Comparison of ENCODE assay signal across 8 cellular contexts in the genomic region with DNA sequence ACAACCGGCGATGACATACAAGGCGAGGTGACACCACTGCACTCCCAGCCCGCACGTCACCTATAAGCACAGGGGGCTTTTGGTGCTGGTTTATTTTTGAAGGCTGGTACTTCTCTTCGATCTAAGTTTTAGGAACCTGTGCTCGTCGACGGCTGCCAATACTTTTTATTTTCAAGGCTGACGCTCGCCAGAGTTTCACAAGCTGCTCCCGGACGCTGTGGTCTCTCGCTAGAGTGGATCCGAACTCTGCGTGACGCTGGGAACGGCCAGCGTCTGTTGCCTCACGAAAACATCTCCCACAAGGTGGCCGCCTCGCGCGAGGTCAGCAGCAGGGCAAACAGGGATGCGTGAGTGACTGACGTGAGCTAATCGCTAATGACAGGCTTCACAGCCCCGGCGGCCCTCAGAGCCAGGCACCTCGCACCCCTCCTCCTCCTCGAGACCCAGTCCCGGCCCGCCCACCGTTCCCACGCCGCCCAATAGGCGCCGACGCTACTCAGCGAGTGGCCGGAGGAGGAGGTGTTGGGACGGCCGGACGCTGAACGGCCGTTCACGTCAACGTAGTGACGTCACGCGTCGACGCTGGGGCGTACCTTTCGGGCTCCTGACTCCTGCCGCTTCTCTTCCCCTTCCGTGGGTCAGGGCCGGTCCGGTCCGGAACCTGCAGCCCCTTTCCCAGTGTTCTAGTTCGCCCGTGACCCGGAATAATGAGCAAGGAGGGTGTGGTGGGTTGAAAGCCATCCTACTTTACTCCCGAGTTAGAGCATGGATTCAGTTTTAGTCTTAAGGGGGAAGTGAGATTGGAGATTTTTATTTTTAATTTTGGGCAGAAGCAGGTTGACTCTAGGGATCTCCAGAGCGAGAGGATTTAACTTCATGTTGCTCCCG. TPM values are rescaled to one million over a fixed set of nuclear protein-coding genes. Genes with fewer than 3 reads are reported as not detected.
DNase-seq lines count a peak whose midpoint lies in the region; ATAC-seq and TF ChIP-seq lines count a peak whose summit lies in the region.

Gene CLCN3, plus strand, starts transcription at position 621 of the 888 bp plus-strand sequence. CDS start 15,351 bp downstream, outside the sequence.

- H3K36me3 Mint-ChIP-seq in T-helper 1 cell treated with Interleukin-12 subunit alpha and Interleukin-12 subunit beta and Interleukin-4 antibody, amounts not matched to agents 30 μg/mL and 1 μg/mL, for 36 hours (ENCODE audit: low read depth), result peaks cover 6% of the 10 kb centered on the region

- H3K36me3 ChIP-seq in heart right ventricle, result no peaks in the 10 kb centered on the region
- no peaks in the 10 kb centered on the region for H3K36me3 ChIP-seq in upper lobe of left lung

- peak within 1 kb of the TSS; percentile 68 to 85 (median 72) for H3K4me3 ChIP-seq in heart right ventricle
- H3K4me3 ChIP-seq in upper lobe of left lung, result peak within 1 kb of the TSS; percentile 53 to 69 (median 64)

- H3K27ac Mint-ChIP-seq in T-helper 1 cell treated with Interleukin-12 subunit alpha and Interleukin-12 subunit beta and Interleukin-4 antibody, amounts not matched to agents 30 μg/mL and 1 μg/mL, for 36 hours, result peak within 1 kb of the TSS; percentile 100

- H3K9me3 ChIP-seq in heart right ventricle (no peaks in the 10 kb centered on the region), upper lobe of left lung (no peaks in the 10 kb centered on the region)

- TF ChIP-seq EP300 in upper lobe of left lung (IDR thresholded peaks at IDR 0.05), result peak in 1 of 4 donors; percentile 79

- peaks cover 55% of the 10 kb centered on the region for H3K4me1 Mint-ChIP-seq in T-helper 1 cell treated with Interleukin-12 subunit alpha and Interleukin-12 subunit beta and Interleukin-4 antibody, amounts not matched to agents 30 μg/mL and 1 μg/mL, for 36 hours (ENCODE audit: low read depth)

- no peaks in the 10 kb centered on the region for H3K27me3 ChIP-seq in heart right ventricle
- no peaks in the 10 kb centered on the region for H3K27me3 ChIP-seq in upper lobe of left lung

- DNase-seq in GM13977 (ENCODE audit: low spot score) (peak; percentile 92), NCI-H1694 (lab: John Stamatoyannopoulos, UW) (peak; percentile 77), amniotic stem cell (lab: John Stamatoyannopoulos, UW) (peak; percentile 95), heart right ventricle (peak; percentile 97 to 99), posterior cingulate gyrus (peak; percentile 93 to 100 (median 97)), upper lobe of left lung (peak; percentile 98 to 99)

- peak in 3 of 4 donors; percentile 81 to 96 (median 96) for TF ChIP-seq POLR2A in upper lobe of left lung (IDR thresholded peaks at IDR 0.05)

- 0% methylated on average over 66 of the region's 66 CpGs for WGBS in heart right ventricle, 2 donors
- WGBS in upper lobe of left lung, 2 donors, result 0 to 1% methylated on average over 32 to 64 of the region's 66 CpGs

- H3K9me3 Mint-ChIP-seq in T-helper 1 cell treated with Interleukin-12 subunit alpha and Interleukin-12 subunit beta and Interleukin-4 antibody, amounts not matched to agents 30 μg/mL and 1 μg/mL, for 36 hours, result no peaks in the 10 kb centered on the region

- no peaks in the 10 kb centered on the region for H3K27me3 Mint-ChIP-seq in T-helper 1 cell treated with Interleukin-12 subunit alpha and Interleukin-12 subunit beta and Interleukin-4 antibody, amounts not matched to agents 30 μg/mL and 1 μg/mL, for 36 hours (ENCODE audit: low read depth)

- intact Hi-C loops in heart right ventricle (cut with DNase I), result loop anchor here in 9 of 10 donors (1.0 to 10.0 kb wide), 16 partner anchors 37 to 435 kb away; partner anchors contain the start of genes MFAP3L (in 2 of the 9) and HPF1 (in 1 of the 9)
- intact Hi-C loops in posterior cingulate gyrus (cut with DNase I), result loop anchor here (1.0 to 5.0 kb wide), 3 partner anchors 8 to 172 kb away; partner anchors contain the start of gene NEK1

- TF ChIP-seq CTCF in GM13977 (IDR thresholded peaks at IDR 0.05; ENCODE audit: extremely low read depth, insufficient read depth, missing control alignments) (no peak), heart right ventricle (IDR thresholded peaks at IDR 0.05) (peak in 4 of 9 donors; percentile 21 to 47 (median 34)), upper lobe of left lung (IDR thresholded peaks at IDR 0.05) (peak in 4 of 6 experiments; percentile 44 to 65 (median 50))

- ATAC-seq in HG02884 (IDR thresholded peaks at IDR 0.05; ENCODE audit: unreplicated experiment) (peak; percentile 90), heart right ventricle (peak; percentile 98 to 100 (median 99)), upper lobe of left lung (ENCODE audit: low FRiP score in 2 of 2) (peak; percentile 99 to 100)

- H3K27ac ChIP-seq in heart right ventricle (peak within 1 kb of the TSS; percentile 80 to 96 (median 94)), upper lobe of left lung (peak within 1 kb of the TSS; percentile 87 to 97 (median 94))

- peak within 1 kb of the TSS; percentile 97 for H3K4me3 Mint-ChIP-seq in T-helper 1 cell treated with Interleukin-12 subunit alpha and Interleukin-12 subunit beta and Interleukin-4 antibody, amounts not matched to agents 30 μg/mL and 1 μg/mL, for 36 hours

- peaks cover 0 to 44% (median 29%) of the 10 kb centered on the region in 9 donors for H3K4me1 ChIP-seq in heart right ventricle
- peaks cover 14 to 28% (median 26%) of the 10 kb centered on the region in 4 donors for H3K4me1 ChIP-seq in upper lobe of left lung

- in situ Hi-C loops in GM13977 (cut with MboI; ENCODE audit: low pct_unique_long_range_greater_than_20kb, low sequenced_read_pairs, unreplicated experiment), result loop anchor here (25.0 kb wide), 1 partner anchor 392 kb away; no protein-coding TSS in a partner anchor

RNA-seq across cellular contexts. Expression of gene CLCN3, which starts in this region (rescaled TPM):
- 10 to 100 TPM; 53.4 to 94.9 (median 65.2) TPM for total RNA-seq in heart right ventricle
- polyA plus RNA-seq in heart right ventricle, result 10 to 100 TPM; 13.1 to 21.9 TPM
- 10 to 100 TPM; 16.2 to 54.4 (median 30.4) TPM for total RNA-seq in upper lobe of left lung

Comparison
In these comparisons a context has a peak if more than half of its experiments do, and no peak if none do; other contexts are left out.
1. Peak in every context shown above with its lines: DNase-seq, ATAC-seq, H3K4me3 ChIP-seq and H3K27ac ChIP-seq.